In genomic region chr5:1344975-1345838, GRCh38 we compare ENCODE assay signal across 8 cellular contexts. TPM values are rescaled to one million over a fixed set of nuclear protein-coding genes. Genes with fewer than 3 reads are reported as not detected.
DNase-seq lines count a peak whose midpoint lies in the region; ATAC-seq and TF ChIP-seq lines count a peak whose summit lies in the region.

Gene CLPTM1L (minus strand): TSS chr5:1345099. CDS start chr5:1344841, 258 bp downstream.

- peak within 1 kb of the TSS; percentile 84 for H3K9ac ChIP-seq in HUES64 (ENCODE audit: low read depth, low read length)

- 3% methylated on average over 87 of the region's 87 CpGs for WGBS in HUES64

- peak within 1 kb of the TSS; percentile 99 for H3K4me3 ChIP-seq in HUES64 (ENCODE audit: low read length)
- peak within 1 kb of the TSS; percentile 98 for H3K4me3 ChIP-seq in epithelial cell of proximal tubule (ENCODE audit: low read depth, low read length)

- no peaks in the 10 kb centered on the region for H3K27me3 ChIP-seq in HUES64 (ENCODE audit: insufficient read depth, low read length)

- DNase-seq in D341Med (ENCODE audit: low spot score) (peak; percentile 99), OCI-M1 (lab: John Stamatoyannopoulos, UW) (peak; percentile 90), activated T-cell treated with anti-CD3 and anti-CD28 coated beads for 48 hours (ENCODE audit: low read depth) (peak; percentile 90), epithelial cell of proximal tubule (ENCODE audit: low read depth) (no peak), mucosa of gallbladder (ENCODE audit: low spot score) (peak; percentile 88)
- DNase-seq in stimulated activated CD8-positive, alpha-beta memory T cell treated with anti-CD3 and anti-CD28 coated beads, Interleukin-4, amount 100 ng/mL, for 24 hours (ENCODE audit: low read depth), result peak; percentile 83

- no peaks in the 10 kb centered on the region for H3K4me1 ChIP-seq in HUES64 (ENCODE audit: insufficient read depth, low read length)

- no peak for TF ChIP-seq CTCF in epithelial cell of proximal tubule (conservative IDR thresholded peaks at IDR 0.05; ENCODE audit: low read depth, low read length)

- H3K27ac ChIP-seq in HUES64 (ENCODE audit: low read depth, low read length), result 0 out of 2 replicates have a peak within 1 kb of the TSS, but pooled peaks have one; percentile 3

- no peaks in the 10 kb centered on the region for H3K9me3 ChIP-seq in HUES64 (ENCODE audit: insufficient read depth, low read depth, low read length)

- ATAC-seq in GM21447 (IDR thresholded peaks at IDR 0.05; ENCODE audit: unreplicated experiment), result peak; percentile 61

- peaks cover 36% of the 10 kb centered on the region for H3K36me3 ChIP-seq in HUES64 (ENCODE audit: insufficient read depth, low read length)

RNA-seq across cellular contexts. Expression of gene CLPTM1L, which starts in this region (rescaled TPM):
- 111 TPM for polyA plus RNA-seq in HUES64 (2013, experiment 1 of 2)
- 101 TPM for polyA plus RNA-seq in HUES64 (2013, experiment 2 of 2)
- total RNA-seq in epithelial cell of proximal tubule (112 and 197 TPM in 2 replicates), mucosa of gallbladder (83.2 TPM)
